Comparison of ENCODE assay signal across 9 cellular contexts in genomic region chr10:22655312-22655973, GRCh38. TPM values are rescaled to one million over a fixed set of nuclear protein-coding genes. Genes with fewer than 3 reads are reported as not detected.
A peak's percentile ranks its signal among the peaks of the same experiment; 100 is the strongest.
DNase-seq lines count a peak whose midpoint lies in the region; ATAC-seq and TF ChIP-seq lines count a peak whose summit lies in the region.
"Had no signal": no experiment of that assay in that cellular context is flagged by ENCODE, and none has a peak within 500 bp of the region (broad histone marks: within the 10 kb centered on the region; RNA-seq: fewer than 3 reads in every experiment).

No MANE protein-coding gene starts in this region.

- POLR2A ChIA-PET in AG04450 (lab: Yijun Ruan, JAX): interaction anchor here (1.4 kb wide), 1 partner anchor 58 kb away, joined by 3 read pairs; no protein-coding TSS in a partner anchor

- 0 out of 2 replicates have a peak, but pooled peaks have one; percentile 25 for TF ChIP-seq CTCF in AG04450 (IDR thresholded peaks at IDR 0.05; ENCODE audit: low read depth, low read length)

- H3K4me3 ChIP-seq in AG04450 (ENCODE audit: low read depth, low read length): no peak overlapping the region

- CTCF ChIA-PET in AG04450 (lab: Charles Lee): no interaction called here

- H3K9me3 ChIP-seq in AG04450 (ENCODE audit: control insufficient read depth, insufficient read depth, low read length): no peaks in the 10 kb centered on the region

- peak; percentile 65 for ATAC-seq in GM18868 (IDR thresholded peaks at IDR 0.05; ENCODE audit: unreplicated experiment)
- ATAC-seq in GM21423 (IDR thresholded peaks at IDR 0.05; ENCODE audit: unreplicated experiment): no peak
- ATAC-seq in GM21447 (IDR thresholded peaks at IDR 0.05; ENCODE audit: unreplicated experiment): no peak

- H3K27ac ChIP-seq in AG04450 (ENCODE audit: low read depth, low read length): peak overlapping the region; percentile 41

- DNase-seq in AG04450 (ENCODE audit: low read depth, low spot score): peak; percentile 68
- DNase-seq in activated CD4-positive, alpha-beta T cell treated with anti-CD3 and anti-CD28 coated beads for 48 hours: peak; percentile 53
- peak; percentile 47 for DNase-seq in fibroblast of the conjunctiva (ENCODE audit: low read depth)
- no peak for DNase-seq in GM19238 (ENCODE audit: insufficient read length, low spot score)
- no peak for DNase-seq in NCI-H146 treated with DMSO at 0.1 percent for 48 hours (lab: John Stamatoyannopoulos, UW; ENCODE audit: unreplicated experiment)
- DNase-seq: NCI-H1048 had no signal

- no peaks in the 10 kb centered on the region for H3K27me3 ChIP-seq in AG04450 (ENCODE audit: control insufficient read depth, insufficient read depth, low read length)

RNA-seq across cellular contexts. Expression of gene PIP4K2A, which starts 58.9 kb away (rescaled TPM):
- 21.5 and 24.1 TPM in 2 replicates for polyA plus RNA-seq in AG04450 (2011; rRNA removed)
- polyA minus RNA-seq in AG04450 (2011; rRNA and poly(A)+ RNA removed): 24.2 and 31.8 TPM in 2 replicates

Comparison
In these comparisons a context has a peak if more than half of its experiments do, and no peak if none do; other contexts are left out.
1. DNase-seq: peak in AG04450 (single experiment), activated CD4-positive, alpha-beta T cell treated with anti-CD3 and anti-CD28 coated beads for 48 hours (single experiment) and fibroblast of the conjunctiva (single experiment); none in GM19238 (single experiment) and NCI-H146 treated with DMSO at 0.1 percent for 48 hours (single experiment).